ENCODE assay signal across 9 cellular contexts in the genomic region with DNA sequence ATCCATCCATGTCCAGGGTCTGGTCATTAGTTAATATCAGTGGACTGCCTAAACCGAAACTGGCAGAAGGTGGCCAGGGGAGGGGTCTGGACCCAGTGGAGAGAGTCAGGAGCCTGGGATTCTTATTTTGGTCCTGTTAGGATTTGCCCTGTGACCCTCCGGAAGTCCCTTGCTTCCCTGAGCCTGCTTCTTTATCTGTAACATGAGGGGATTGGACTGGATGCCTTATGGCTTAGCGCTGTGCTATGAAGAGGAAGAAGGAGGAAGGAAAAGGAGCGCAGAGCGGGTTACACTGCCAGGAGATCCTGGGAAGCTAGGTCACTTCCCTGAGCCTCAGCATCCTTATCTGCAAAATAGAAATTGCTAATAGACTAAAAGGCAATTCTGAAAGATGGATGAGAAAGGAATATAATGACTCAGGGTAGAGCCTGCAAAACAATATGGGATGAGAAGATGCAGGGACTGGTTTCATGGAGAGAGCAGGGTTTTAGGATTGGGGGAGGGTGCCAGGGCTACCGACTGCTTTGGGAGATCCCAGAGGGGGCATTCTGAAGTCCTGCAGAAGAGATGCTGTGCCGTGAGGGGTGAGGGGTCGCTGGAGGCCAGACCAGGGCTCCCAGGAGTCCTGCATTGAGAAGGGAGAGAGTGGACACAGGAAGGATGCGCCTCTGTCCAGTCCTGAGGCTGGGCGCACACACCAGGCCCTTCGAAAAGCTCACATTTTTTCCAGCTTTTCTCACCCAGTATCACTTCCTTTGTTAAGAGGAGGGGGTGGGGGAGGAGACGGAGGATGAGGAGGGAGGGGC. TPM values are rescaled to one million over a fixed set of nuclear protein-coding genes. Genes with fewer than 3 reads are reported as not detected.
DNase-seq lines count a peak whose midpoint lies in the region; ATAC-seq and TF ChIP-seq lines count a peak whose summit lies in the region.
"Had no signal": no experiment of that assay in that cellular context is flagged by ENCODE, and none has a peak within 500 bp of the region (broad histone marks: within the 10 kb centered on the region; RNA-seq: fewer than 3 reads in every experiment).

No MANE protein-coding gene starts in this region.

- H3K36me3 ChIP-seq in PC-9 (ENCODE audit: low read depth): no peaks in the 10 kb centered on the region
- no peaks in the 10 kb centered on the region for H3K36me3 ChIP-seq in right atrium auricular region
- H3K36me3 ChIP-seq in gastrocnemius medialis: no peaks in the 10 kb centered on the region

- DNase-seq in EH (ENCODE audit: low read depth): peak; percentile 66
- DNase-seq in PC-9: no peak
- DNase-seq in right atrium auricular region (ENCODE audit: low spot score): peak; percentile 46
- DNase-seq in gastrocnemius medialis: no peak
- no peak for DNase-seq in NCI-H2171 (lab: John Stamatoyannopoulos, UW)
- no peak for DNase-seq in NCI-H510A (lab: John Stamatoyannopoulos, UW)

- no peak for TF ChIP-seq POLR2A in gastrocnemius medialis (IDR thresholded peaks at IDR 0.05)

- peak overlapping the region; percentile 80 for H3K4me3 ChIP-seq in PC-9
- peak overlapping the region; percentile 47 to 54 for H3K4me3 ChIP-seq in right atrium auricular region
- H3K4me3 ChIP-seq in gastrocnemius medialis: peak overlapping the region; percentile 50 to 78 (median 60)
- H3K4me3 ChIP-seq: K562 had no signal

- H3K4me2 ChIP-seq in PC-9: peak overlapping the region; percentile 100

- CTCF ChIA-PET in PC-9 (lab: Charles Lee): interaction anchor here (0.6 to 1.7 kb wide), 4 partner anchors 9 to 45 kb away, joined by 3 to 14 read pairs (median 5); no protein-coding TSS in a partner anchor

- no peak for TF ChIP-seq CTCF in PC-9 (conservative IDR thresholded peaks at IDR 0.05)
- TF ChIP-seq CTCF in right atrium auricular region (IDR thresholded peaks at IDR 0.05): no peak
- TF ChIP-seq CTCF in gastrocnemius medialis (IDR thresholded peaks at IDR 0.05 in 4 of 5, conservative IDR thresholded peaks at IDR 0.05 in 1 of 5): no peak

- no peaks in the 10 kb centered on the region for H4K20me1 ChIP-seq in PC-9 (ENCODE audit: insufficient read depth)

- in situ Hi-C loops in gastrocnemius medialis (cut with MboI; ENCODE audit: low sequenced_read_pairs in 4 of 4): no loop called here

- BruUV-seq in PC-9 (replicated peaks; lab: Mats Ljungman, UMichigan): no TSS peak

- no peaks in the 10 kb centered on the region for H3K27me3 ChIP-seq in PC-9 (ENCODE audit: insufficient read depth, low read depth)
- H3K27me3 ChIP-seq in right atrium auricular region: no peaks in the 10 kb centered on the region
- no peaks in the 10 kb centered on the region for H3K27me3 ChIP-seq in gastrocnemius medialis

- H3K9me3 ChIP-seq in PC-9 (ENCODE audit: insufficient read depth, low read depth) (no peaks in the 10 kb centered on the region), right atrium auricular region (no peaks in the 10 kb centered on the region), gastrocnemius medialis (no peaks in the 10 kb centered on the region)

- peak overlapping the region; percentile 89 for H2AFZ ChIP-seq in PC-9

- peaks cover 26% of the 10 kb centered on the region for H3F3A ChIP-seq in PC-9 (ENCODE audit: insufficient read depth, low read depth)

- H3K4me1 ChIP-seq in PC-9 (replicated peaks; ENCODE audit: insufficient read depth) (peaks cover 50% of the 10 kb centered on the region), right atrium auricular region (peaks cover 0 to 74% of the 10 kb centered on the region in 2 donors), gastrocnemius medialis (peaks cover 28 to 41% of the 10 kb centered on the region in 2 donors)

- POLR2A ChIA-PET in PC-9 (lab: Charles Lee; ENCODE audit: unreplicated experiment): no interaction called here

- no peak for ATAC-seq in gastrocnemius medialis
- ATAC-seq in HG03571 (IDR thresholded peaks at IDR 0.05; ENCODE audit: unreplicated experiment): no peak
- ATAC-seq in HG03039 (IDR thresholded peaks at IDR 0.05; ENCODE audit: unreplicated experiment): no peak

- intact Hi-C loops in PC-9 (cut with micrococcal nuclease; ENCODE audit: unreplicated experiment) (no loop called here), gastrocnemius medialis (cut with DNase I; ENCODE audit: low total_unique reads) (no loop called here)

- no peak overlapping the region for H3K27ac ChIP-seq in PC-9
- H3K27ac ChIP-seq in right atrium auricular region: peak overlapping the region; percentile 91 to 94
- H3K27ac ChIP-seq in gastrocnemius medialis: peak overlapping the region in 1 of 4 donors; percentile 65

- H3K79me2 ChIP-seq in PC-9 (ENCODE audit: low read depth): no peaks in the 10 kb centered on the region; the same call in 1 of the 2 replicates

- H3K9me2 ChIP-seq in PC-9 (ENCODE audit: insufficient read depth): no peaks in the 10 kb centered on the region

RNA-seq across cellular contexts. Expression of gene ADORA1, which starts 0.5 kb away (rescaled TPM):
- total RNA-seq in PC-9 (2021): 5.9 and 8.3 TPM in 2 replicates
- 10 to 100 TPM in 1 of 2 donors, 1 to 10 TPM in 1; 9.4 to 15.1 TPM for total RNA-seq in right atrium auricular region
- 1 to 10 TPM in 2 of 4 donors, under 1 TPM in 2; 0.25 to 5.6 (median 1.7) TPM for total RNA-seq in gastrocnemius medialis
- total RNA-seq: K562 had no signal

RNA-seq across cellular contexts. Expression of gene MYOG, which starts 41.3 kb away (rescaled TPM):
- not detected in 2 replicates for total RNA-seq in PC-9 (2021)
- total RNA-seq in right atrium auricular region: not detected
- 100 to 1,000 TPM in 1 of 4 donors, 10 to 100 TPM in 3; 21.4 to 146 (median 73.1) TPM for total RNA-seq in gastrocnemius medialis
- total RNA-seq: K562 had no signal

RNA-seq across cellular contexts. Expression of gene MYBPH, which starts 48.6 kb away (rescaled TPM):
- total RNA-seq in PC-9 (2021) (not detected in 2 replicates), right atrium auricular region (not detected), gastrocnemius medialis (100 to 1,000 TPM in 1 of 4 donors, 10 to 100 TPM in 2, 1 to 10 TPM in 1; 7.4 to 260 (median 45.5) TPM)
- total RNA-seq: K562 had no signal

RNA-seq across cellular contexts. Expression of gene CHI3L1, which starts 59.4 kb away (rescaled TPM):
- total RNA-seq in PC-9 (2021) (not detected in 2 replicates), right atrium auricular region (1 to 10 TPM in 1 of 2 donors, under 1 TPM in 1; 0.85 to 9.4 TPM), gastrocnemius medialis (10 to 100 TPM in 2 of 4 donors, 1 to 10 TPM in 2; 4.0 to 19.7 (median 9.9) TPM)
- total RNA-seq: K562 had no signal

Comparison
In these comparisons a context has a peak if more than half of its experiments do, and no peak if none do; other contexts are left out.
1. DNase-seq: peak in EH (single experiment) and right atrium auricular region (single experiment); none in PC-9 (0 of 2), gastrocnemius medialis (0 of 2), NCI-H2171 (single experiment) and NCI-H510A (single experiment).
2. RNA of gene MYOG, which starts 41.3 kb away (total RNA-seq): 21.4 to 146 TPM in gastrocnemius medialis; not detected in PC-9 and not detected in right atrium auricular region; every median in the first group is over 10 times any median in the second.
3. Peak in every context shown above with its lines, with median percentiles within 50 percentile points of each other: H3K4me3 ChIP-seq.